24 cellular contexts compared by ENCODE assay signal in genomic region chr13:21759503-21759902, GRCh38.
DNase-seq lines count a peak whose midpoint lies in the region; ATAC-seq and TF ChIP-seq lines count a peak whose summit lies in the region.
"Had no signal": no experiment of that assay in that cellular context is flagged by ENCODE, and none has a peak within 500 bp of the region (broad histone marks: within the 10 kb centered on the region; RNA-seq: fewer than 3 reads in every experiment).

No MANE protein-coding gene starts in this region.

- peak overlapping the region; percentile 32 for H2AFZ ChIP-seq in hepatocyte

- H3K4me1 ChIP-seq in hepatocyte (ENCODE audit: insufficient read depth): peaks cover 25% of the 10 kb centered on the region
- H3K4me1 ChIP-seq in left lung: no peaks in the 10 kb centered on the region
- H3K4me1 ChIP-seq in thyroid gland: no peaks in the 10 kb centered on the region
- H3K4me1 ChIP-seq: BE2C, SJCRH30 had no signal

- intact Hi-C loops in left lung (cut with DNase I): no loop called here
- intact Hi-C loops in thyroid gland (cut with DNase I): no loop called here

- TF ChIP-seq POLR2A in thyroid gland (IDR thresholded peaks at IDR 0.05): no peak

- H3K79me2 ChIP-seq in hepatocyte: no peaks in the 10 kb centered on the region

- peak; percentile 86 for ATAC-seq in left lung
- no peak for ATAC-seq in HG03045 (IDR thresholded peaks at IDR 0.05; ENCODE audit: unreplicated experiment)
- no peak for ATAC-seq in stimulated activated effector memory CD8-positive, alpha-beta T cell treated with anti-CD3 and anti-CD28 coated beads, Interleukin-12 subunit alpha, Interleukin-12 subunit beta, amount 100 ng/mL, for 72 hours
- ATAC-seq: PC-3, SK-N-SH treated with all-trans-retinoic acid at 6 μM for 48 hours had no signal

- H3K9me3 ChIP-seq in hepatocyte (ENCODE audit: low read depth) (no peaks in the 10 kb centered on the region), left lung (no peaks in the 10 kb centered on the region), thyroid gland (no peaks in the 10 kb centered on the region)
- H3K9me3 ChIP-seq: BE2C, MG63, SJCRH30 had no signal

- no peak overlapping the region for H3K27ac Mint-ChIP-seq in stimulated activated effector memory CD8-positive, alpha-beta T cell treated with anti-CD3 and anti-CD28 coated beads, Interleukin-12 subunit alpha, Interleukin-12 subunit beta, amount 100 ng/mL, for 72 hours
- H3K27ac Mint-ChIP-seq: CD14-positive monocyte; CD8-positive, alpha-beta memory T cell had no signal

- no peaks in the 10 kb centered on the region for H3K36me3 Mint-ChIP-seq in stimulated activated effector memory CD8-positive, alpha-beta T cell treated with anti-CD3 and anti-CD28 coated beads, Interleukin-12 subunit alpha, Interleukin-12 subunit beta, amount 100 ng/mL, for 72 hours
- H3K36me3 Mint-ChIP-seq: CD14-positive monocyte; CD8-positive, alpha-beta memory T cell had no signal

- no peaks in the 10 kb centered on the region for H3K9me3 Mint-ChIP-seq in stimulated activated effector memory CD8-positive, alpha-beta T cell treated with anti-CD3 and anti-CD28 coated beads, Interleukin-12 subunit alpha, Interleukin-12 subunit beta, amount 100 ng/mL, for 72 hours
- H3K9me3 Mint-ChIP-seq: CD8-positive, alpha-beta memory T cell had no signal

- H3K27ac ChIP-seq in hepatocyte (peak overlapping the region; percentile 61), left lung (no peak overlapping the region), thyroid gland (no peak overlapping the region)
- H3K27ac ChIP-seq: SJCRH30 had no signal

- no peak overlapping the region for H3K4me3 Mint-ChIP-seq in stimulated activated effector memory CD8-positive, alpha-beta T cell treated with anti-CD3 and anti-CD28 coated beads, Interleukin-12 subunit alpha, Interleukin-12 subunit beta, amount 100 ng/mL, for 72 hours
- H3K4me3 Mint-ChIP-seq: CD14-positive monocyte; CD8-positive, alpha-beta memory T cell had no signal

- no peaks in the 10 kb centered on the region for H3K27me3 ChIP-seq in hepatocyte
- H3K27me3 ChIP-seq in left lung: no peaks in the 10 kb centered on the region
- no peaks in the 10 kb centered on the region for H3K27me3 ChIP-seq in thyroid gland
- H3K27me3 ChIP-seq: BE2C, MG63, SJCRH30 had no signal

- no peaks in the 10 kb centered on the region for H3K9me2 ChIP-seq in hepatocyte (replicated peaks; ENCODE audit: insufficient read depth)

- no peaks in the 10 kb centered on the region for H3K4me1 Mint-ChIP-seq in stimulated activated effector memory CD8-positive, alpha-beta T cell treated with anti-CD3 and anti-CD28 coated beads, Interleukin-12 subunit alpha, Interleukin-12 subunit beta, amount 100 ng/mL, for 72 hours
- H3K4me1 Mint-ChIP-seq: CD14-positive monocyte; CD8-positive, alpha-beta memory T cell had no signal

- DNase-seq in hepatocyte (ENCODE audit: low spot score): peak; percentile 37
- no peak for DNase-seq in left lung
- DNase-seq in renal cortical epithelial cell (ENCODE audit: low read depth): peak; percentile 88
- no peak for DNase-seq in thyroid gland
- no peak for DNase-seq in T-helper 1 cell
- no peak for DNase-seq in stimulated activated effector memory CD8-positive, alpha-beta T cell treated with anti-CD3 and anti-CD28 coated beads, Interleukin-12 subunit alpha, Interleukin-12 subunit beta, amount 100 ng/mL, for 72 hours (ENCODE audit: low spot score in 2 of 2)
- DNase-seq: BE2C; Calu3; CD8-positive, alpha-beta memory T cell; DMS79 treated with DMSO at 0.1 percent for 48 hours; GF-D8; KBM-7; MG63; NCI-H1105 treated with DMSO at 0.1 percent for 48 hours; NCI-H146; NCI-H2029; NCI-H446; NCI-H524 treated with DMSO at 0.1 percent for 48 hours; NCI-H774; PC-3; SJCRH30 had no signal

- no peaks in the 10 kb centered on the region for H4K20me1 ChIP-seq in hepatocyte (ENCODE audit: insufficient read depth, poor library complexity, severe bottlenecking)

- 47% methylated on average over 7 of the region's 7 CpGs for WGBS in hepatocyte (ENCODE audit: low lambda C conversion rate, missing lambda C conversion rate)
- 69 to 73% methylated on average over 7 of the region's 7 CpGs for WGBS in thyroid gland, 2 donors

- TF ChIP-seq CTCF in hepatocyte (IDR thresholded peaks at IDR 0.05; ENCODE audit: poor library complexity): no peak
- TF ChIP-seq CTCF in left lung (IDR thresholded peaks at IDR 0.05): no peak
- TF ChIP-seq CTCF in thyroid gland (IDR thresholded peaks at IDR 0.05): no peak

- H3K4me2 ChIP-seq in hepatocyte: peak overlapping the region; percentile 43

- H3K4me3 ChIP-seq in hepatocyte (no peak overlapping the region), left lung (no peak overlapping the region), thyroid gland (replicated peaks in 1 of 3) (no peak overlapping the region)
- H3K4me3 ChIP-seq: MG63, SJCRH30 had no signal

- H3K36me3 ChIP-seq in hepatocyte (replicated peaks; ENCODE audit: insufficient read depth, low read depth): no peaks in the 10 kb centered on the region
- no peaks in the 10 kb centered on the region for H3K36me3 ChIP-seq in left lung
- H3K36me3 ChIP-seq in thyroid gland: no peaks in the 10 kb centered on the region
- H3K36me3 ChIP-seq: BE2C, MG63, SJCRH30 had no signal

Comparison
In these comparisons a context has a peak if more than half of its experiments do, and no peak if none do; other contexts are left out.
1. DNase-seq: peak in hepatocyte (single experiment) and renal cortical epithelial cell (single experiment); none in left lung (0 of 2), thyroid gland (0 of 2), T-helper 1 cell (0 of 5) and stimulated activated effector memory CD8-positive, alpha-beta T cell treated with anti-CD3 and anti-CD28 coated beads, Interleukin-12 subunit alpha, Interleukin-12 subunit beta, amount 100 ng/mL, for 72 hours (0 of 2).